ENCODE assay signal across 1 cellular context in genomic region chr2:102034683-102035606, GRCh38.
TF ChIP-seq lines count a peak whose summit lies in the region.

No MANE protein-coding gene starts in this region.

TF ChIP-seq in HepG2, 621 proteins besides CTCF, POLR2A, EP300 and RAD21 (continues in another document):
- peak; percentile 94 for TF ChIP-seq ZNF687 (CRISPR knock-in tag; IDR thresholded peaks at IDR 0.05)
- no peak for TF ChIP-seq SETDB1 (CRISPR knock-in tag; IDR thresholded peaks at IDR 0.05; ENCODE audit: borderline replicate concordance)
- no peak for TF ChIP-seq RELA (CRISPR knock-in tag; IDR thresholded peaks at IDR 0.05)
- TF ChIP-seq BRCA1 (CRISPR knock-in tag; IDR thresholded peaks at IDR 0.05) = no peak
- TF ChIP-seq ZNF44 (CRISPR knock-in tag; IDR thresholded peaks at IDR 0.05) = no peak
- TF ChIP-seq ZNF263 (CRISPR knock-in tag; IDR thresholded peaks at IDR 0.05) = peak; percentile 57; the same call in 1 of the 2 replicates
- no peak for TF ChIP-seq ZNF275 (CRISPR knock-in tag; IDR thresholded peaks at IDR 0.05; ENCODE audit: borderline replicate concordance)
- no peak for TF ChIP-seq BORCS8-MEF2B (CRISPR knock-in tag; IDR thresholded peaks at IDR 0.05)
- 0 out of 2 replicates have a peak, but pooled peaks have one; percentile 30 for TF ChIP-seq ARHGAP35 (CRISPR knock-in tag; IDR thresholded peaks at IDR 0.05; ENCODE audit: borderline replicate concordance)
- TF ChIP-seq SOX6 (IDR thresholded peaks at IDR 0.05) = no peak
- peak; percentile 13; the same call in 1 of the 2 replicates for TF ChIP-seq SOX6 (CRISPR knock-in tag; IDR thresholded peaks at IDR 0.05)
- no peak; the same call in 1 of the 2 replicates for TF ChIP-seq ZNF598 (CRISPR knock-in tag; IDR thresholded peaks at IDR 0.05; ENCODE audit: borderline replicate concordance)
- TF ChIP-seq SMYD3 (CRISPR knock-in tag; IDR thresholded peaks at IDR 0.05) = no peak
- no peak for TF ChIP-seq MATR3 (CRISPR knock-in tag; IDR thresholded peaks at IDR 0.05)
- TF ChIP-seq SMARCC2 (IDR thresholded peaks at IDR 0.05) = no peak
- TF ChIP-seq SP5 (CRISPR knock-in tag; IDR thresholded peaks at IDR 0.05; ENCODE audit: borderline replicate concordance, low read depth) = no peak
- TF ChIP-seq ZNF362 (CRISPR knock-in tag; IDR thresholded peaks at IDR 0.05; ENCODE audit: borderline replicate concordance) = 0 out of 2 replicates have a peak, but pooled peaks have one; percentile 15
- TF ChIP-seq RBM22 (optimal IDR thresholded peaks at IDR 0.05; ENCODE audit: low read length) = peak; percentile 32
- no peak for TF ChIP-seq CERS6 (CRISPR knock-in tag; IDR thresholded peaks at IDR 0.05)
- no peak for TF ChIP-seq MED8 (CRISPR knock-in tag; IDR thresholded peaks at IDR 0.05; ENCODE audit: insufficient replicate concordance)
- TF ChIP-seq TFDP1 (CRISPR knock-in tag; IDR thresholded peaks at IDR 0.05; ENCODE audit: borderline replicate concordance) = peak; percentile 58; the same call in 1 of the 2 replicates
- TF ChIP-seq HOMEZ (CRISPR knock-in tag; IDR thresholded peaks at IDR 0.05; ENCODE audit: low read depth) = no peak
- TF ChIP-seq ZNF605 (CRISPR knock-in tag; IDR thresholded peaks at IDR 0.05) = peak; percentile 37; the same call in 1 of the 2 replicates
- TF ChIP-seq WIZ (CRISPR knock-in tag; IDR thresholded peaks at IDR 0.05) = 0 out of 2 replicates have a peak, but pooled peaks have one; percentile 15
- no peak for TF ChIP-seq ZNF512B (CRISPR knock-in tag; IDR thresholded peaks at IDR 0.05; ENCODE audit: borderline replicate concordance)
- no peak for TF ChIP-seq ZNF513 (CRISPR knock-in tag; conservative IDR thresholded peaks at IDR 0.05)
- TF ChIP-seq ZNF430 (CRISPR knock-in tag; IDR thresholded peaks at IDR 0.05) = no peak
- TF ChIP-seq ZNF777 (CRISPR knock-in tag; IDR thresholded peaks at IDR 0.05) = no peak
- TF ChIP-seq MNT (IDR thresholded peaks at IDR 0.05) = no peak
- no peak for TF ChIP-seq ZNF639 (CRISPR knock-in tag; conservative IDR thresholded peaks at IDR 0.05)
- TF ChIP-seq PAXIP1 (CRISPR knock-in tag; conservative IDR thresholded peaks at IDR 0.05) = peak; percentile 68
- peak; percentile 26; the same call in 1 of the 2 replicates for TF ChIP-seq KDM5B (CRISPR knock-in tag; IDR thresholded peaks at IDR 0.05; ENCODE audit: borderline replicate concordance)
- TF ChIP-seq HDAC2 (CRISPR knock-in tag; IDR thresholded peaks at IDR 0.05) = peak; percentile 38; the same call in 1 of the 2 replicates
